In genomic region chr5:59745422-59745863, GRCh38 we compare ENCODE assay signal across 11 cellular contexts.
A peak's percentile ranks its signal among the peaks of the same experiment; 100 is the strongest.
DNase-seq lines count a peak whose midpoint lies in the region; ATAC-seq and TF ChIP-seq lines count a peak whose summit lies in the region.
"Had no signal": no experiment of that assay in that cellular context is flagged by ENCODE, and none has a peak within 500 bp of the region (broad histone marks: within the 10 kb centered on the region; RNA-seq: fewer than 3 reads in every experiment).

No MANE protein-coding gene starts in this region.

- POLR2A ChIA-PET in Caco-2 (lab: Charles Lee): no interaction called here

- CTCF ChIA-PET in Caco-2 (lab: Charles Lee): no interaction called here

- H3K4me1 ChIP-seq in foreskin keratinocyte: peaks cover 20% of the 10 kb centered on the region
- no peaks in the 10 kb centered on the region for H3K4me1 ChIP-seq in Caco-2

- H3K27ac ChIP-seq in foreskin keratinocyte: peak overlapping the region; percentile 97

- intact Hi-C loops in Caco-2 (cut with micrococcal nuclease; ENCODE audit: unreplicated experiment): no loop called here

- no peak for TF ChIP-seq CTCF in foreskin keratinocyte (conservative IDR thresholded peaks at IDR 0.05)
- no peak for TF ChIP-seq CTCF in retinal pigment epithelial cell (conservative IDR thresholded peaks at IDR 0.05; ENCODE audit: low read depth, low read length)
- TF ChIP-seq CTCF in Caco-2 (IDR thresholded peaks at IDR 0.05; ENCODE audit: insufficient read depth in 1 of 2, low read depth in 1 of 2, low read length in 1 of 2, severe bottlenecking in 1 of 2, unreplicated experiment in 1 of 2): no peak

- H3K4me3 ChIP-seq in retinal pigment epithelial cell (ENCODE audit: low read length): no peak overlapping the region
- no peak overlapping the region for H3K4me3 ChIP-seq in Caco-2 (ENCODE audit: low read depth, low read length)

- ATAC-seq in foreskin keratinocyte: peak; percentile 73
- ATAC-seq in activated CD4-positive, CD25-positive, alpha-beta regulatory T cell treated with anti-CD3 and anti-CD28 coated beads, Interleukin-2, amount 50 U/mL, for 24 hours: no peak
- no peak for ATAC-seq in HG03045 (IDR thresholded peaks at IDR 0.05; ENCODE audit: unreplicated experiment)

- no peaks in the 10 kb centered on the region for H3K9me3 ChIP-seq in Caco-2

- peak; percentile 13 for DNase-seq in GM03348 (ENCODE audit: low spot score)
- DNase-seq in RPMI7951 (ENCODE audit: low read depth): peak; percentile 69
- peak; percentile 97 for DNase-seq in foreskin keratinocyte
- DNase-seq in retinal pigment epithelial cell (ENCODE audit: low read depth): peak; percentile 100
- no peak for DNase-seq in Caco-2
- no peak for DNase-seq in NCI-H2029 treated with DMSO at 0.1 percent for 48 hours (lab: John Stamatoyannopoulos, UW)
- DNase-seq: GDM1, SHP77 treated with DMSO at 0.1 percent for 48 hours had no signal

- no TSS peak for BruUV-seq in Caco-2 (replicated peaks; lab: Mats Ljungman, UMichigan)

- no peaks in the 10 kb centered on the region for H3K4me1 Mint-ChIP-seq in Caco-2 (ENCODE audit: low read depth, unreplicated experiment)

- H3K27me3 ChIP-seq in foreskin keratinocyte (no peaks in the 10 kb centered on the region), Caco-2 (replicated peaks; ENCODE audit: control insufficient read depth, insufficient read depth, low read length) (no peaks in the 10 kb centered on the region)

- no peak overlapping the region for H3K27ac Mint-ChIP-seq in Caco-2 (ENCODE audit: unreplicated experiment)
- H3K27ac Mint-ChIP-seq: IgD-negative memory B cell had no signal

- H3K27me3 Mint-ChIP-seq in Caco-2 (ENCODE audit: insufficient read depth, unreplicated experiment): peaks cover 12% of the 10 kb centered on the region
- H3K27me3 Mint-ChIP-seq: IgD-negative memory B cell had no signal

- H3K9me3 Mint-ChIP-seq in Caco-2 (ENCODE audit: unreplicated experiment): no peaks in the 10 kb centered on the region
- H3K9me3 Mint-ChIP-seq: IgD-negative memory B cell had no signal

- H3K36me3 Mint-ChIP-seq in Caco-2 (ENCODE audit: insufficient read depth, unreplicated experiment): no peaks in the 10 kb centered on the region

- H3K4me3 Mint-ChIP-seq in Caco-2 (ENCODE audit: unreplicated experiment): no peak overlapping the region

- no peaks in the 10 kb centered on the region for H3K36me3 ChIP-seq in Caco-2 (ENCODE audit: control insufficient read depth, insufficient read depth, low read length)

Comparison
In these comparisons a context has a peak if more than half of its experiments do, and no peak if none do; other contexts are left out.
1. DNase-seq: peak in GM03348 (single experiment), RPMI7951 (single experiment), foreskin keratinocyte (2 of 2) and retinal pigment epithelial cell (single experiment); none in Caco-2 (0 of 2) and NCI-H2029 treated with DMSO at 0.1 percent for 48 hours (single experiment).